Comparison of ENCODE assay signal across 21 cellular contexts in the genomic region with DNA sequence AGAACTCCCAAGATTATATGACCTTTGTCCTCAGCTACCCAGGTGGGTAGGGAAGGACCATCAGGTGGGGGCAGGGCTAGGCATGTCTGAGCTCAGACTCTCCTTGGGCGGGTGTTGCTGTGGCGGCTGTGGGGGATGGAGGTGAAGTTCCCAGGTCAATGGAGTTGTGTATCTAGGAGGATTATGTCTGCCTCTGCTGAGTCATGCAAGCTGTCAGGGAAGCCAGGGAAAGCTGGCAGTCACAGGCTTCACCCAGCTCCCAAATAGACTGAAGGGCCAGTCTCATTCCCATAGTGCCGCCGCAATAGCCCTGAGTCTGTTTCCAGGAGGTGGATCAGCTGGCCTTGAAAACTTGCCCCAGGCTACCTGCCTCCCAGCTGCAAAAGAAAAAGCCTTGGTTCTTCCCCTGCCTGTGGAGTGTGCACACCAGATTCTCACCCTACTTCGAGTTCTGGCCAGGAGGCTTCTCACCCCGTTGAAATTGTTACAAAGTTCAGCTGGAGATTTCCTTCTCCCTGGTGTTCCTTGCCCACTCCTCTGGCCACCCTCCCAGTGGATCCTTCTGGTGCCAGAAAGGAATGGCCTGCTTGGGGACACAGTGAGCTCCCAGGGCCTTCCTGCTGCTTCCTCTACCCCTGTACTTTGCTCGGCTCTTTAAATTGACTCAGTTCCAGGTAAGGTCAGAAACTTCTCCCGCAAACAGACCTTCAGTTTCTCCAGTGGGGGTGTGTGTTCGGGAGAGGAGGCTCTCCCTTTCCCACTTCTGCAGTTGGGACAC.
A peak's percentile ranks its signal among the peaks of the same experiment; 100 is the strongest.
DNase-seq lines count a peak whose midpoint lies in the region; ATAC-seq and TF ChIP-seq lines count a peak whose summit lies in the region.
"Had no signal": no experiment of that assay in that cellular context is flagged by ENCODE, and none has a peak within 500 bp of the region (broad histone marks: within the 10 kb centered on the region; RNA-seq: fewer than 3 reads in every experiment).

No MANE protein-coding gene starts in this region.

- ATAC-seq in GM23338 (no peak), PC-3 (peak; percentile 52), mucosa of descending colon (peak; percentile 31), HG03159 (IDR thresholded peaks at IDR 0.05; ENCODE audit: unreplicated experiment) (no peak), body of pancreas (no peak)
- ATAC-seq: activated naive CD8-positive, alpha-beta T cell treated with anti-CD3 and anti-CD28 coated beads, Interleukin-2, amount 50 U/mL, for 24 hours; HCT116 had no signal

- no peaks in the 10 kb centered on the region for H3K9me3 Mint-ChIP-seq in GM23338
- H3K9me3 Mint-ChIP-seq: activated naive CD8-positive, alpha-beta T cell treated with anti-CD3 and anti-CD28 coated beads, Interleukin-2, amount 50 U/mL, for 24 hours; central memory CD8-positive, alpha-beta T cell had no signal

- DNase-seq in GM23338 (ENCODE audit: low spot score): no peak
- peak; percentile 23 for DNase-seq in PC-3
- DNase-seq in epithelial cell of esophagus (ENCODE audit: low read depth): peak; percentile 77
- peak in 2 of 3 donors; percentile 5 to 51 for DNase-seq in mucosa of descending colon
- no peak for DNase-seq in stimulated activated CD4-positive, alpha-beta T cell treated with anti-CD3 and anti-CD28 coated beads, Interleukin-2, amount 100 ng/mL, for 24 hours
- DNase-seq in brain microvascular endothelial cell: no peak
- DNase-seq in body of pancreas: no peak
- DNase-seq: activated CD4-positive, alpha-beta T cell treated with anti-CD3 and anti-CD28 coated beads, Interleukin-2, amount 50 U/mL, for 48 hours; activated naive CD8-positive, alpha-beta T cell treated with anti-CD3 and anti-CD28 coated beads, Interleukin-2, amount 50 U/mL, for 24 hours; activated T-cell treated with anti-CD3 and anti-CD28 coated beads, Interleukin-2, amount 50 U/mL, for 48 hours; glutamatergic neuron; KBM-7; NCI-H1417 treated with DMSO at 0.1 percent for 48 hours; occipital lobe; SK-N-SH; stimulated activated CD4-positive, alpha-beta T cell treated with anti-CD3 and anti-CD28 coated beads, Interleukin-4, amount 100 ng/mL, for 4 hours; thyroid gland had no signal

- TF ChIP-seq POLR2A in body of pancreas (IDR thresholded peaks at IDR 0.05): no peak

- intact Hi-C loops in PC-3 (cut with micrococcal nuclease): loop anchor here (5.0 kb wide), 1 partner anchor 192 kb away; no protein-coding TSS in a partner anchor
- intact Hi-C loops in mucosa of descending colon (cut with DNase I, micrococcal nuclease): no loop called here
- intact Hi-C loops in body of pancreas (cut with DNase I): no loop called here

- H3K27ac ChIP-seq in GM23338 (ENCODE audit: low read depth): no peak overlapping the region
- no peak overlapping the region for H3K27ac ChIP-seq in PC-3 (ENCODE audit: low read length)
- no peak overlapping the region for H3K27ac ChIP-seq in brain microvascular endothelial cell
- no peak overlapping the region for H3K27ac ChIP-seq in body of pancreas
- H3K27ac ChIP-seq: thyroid gland had no signal

- no peaks in the 10 kb centered on the region for H3K36me3 ChIP-seq in GM23338 (ENCODE audit: insufficient read depth)
- no peaks in the 10 kb centered on the region for H3K36me3 ChIP-seq in PC-3 (ENCODE audit: low read depth, low read length)
- H3K36me3 ChIP-seq in mucosa of descending colon (ENCODE audit: low read depth): no peaks in the 10 kb centered on the region
- no peaks in the 10 kb centered on the region for H3K36me3 ChIP-seq in brain microvascular endothelial cell (replicated peaks)
- H3K36me3 ChIP-seq in body of pancreas (replicated peaks in 1 of 2; ENCODE audit: insufficient read depth in 1 of 2, low read depth in 2 of 2): no peaks in the 10 kb centered on the region
- H3K36me3 ChIP-seq: thyroid gland had no signal

- CTCF ChIA-PET in PC-3 (lab: Charles Lee): no interaction called here

- no peak overlapping the region for H3K4me2 ChIP-seq in GM23338
- H3K4me2 ChIP-seq in PC-3 (ENCODE audit: low read length): no peak overlapping the region
- H3K4me2 ChIP-seq: SK-N-SH had no signal

- H3K27me3 ChIP-seq in GM23338 (ENCODE audit: insufficient read depth) (no peaks in the 10 kb centered on the region), PC-3 (ENCODE audit: low read length) (no peaks in the 10 kb centered on the region), brain microvascular endothelial cell (replicated peaks) (no peaks in the 10 kb centered on the region), body of pancreas (no peaks in the 10 kb centered on the region)
- H3K27me3 ChIP-seq: thyroid gland had no signal

- H3K9me2 ChIP-seq in GM23338 (ENCODE audit: insufficient read depth) (peaks cover 8% of the 10 kb centered on the region; the same call in 1 of the 2 replicates), PC-3 (replicated peaks; ENCODE audit: low read length) (no peaks in the 10 kb centered on the region)
- H3K9me2 ChIP-seq: SK-N-SH had no signal

- H4K20me1 ChIP-seq in GM23338 (replicated peaks; ENCODE audit: insufficient read depth) (no peaks in the 10 kb centered on the region), PC-3 (ENCODE audit: low read length) (no peaks in the 10 kb centered on the region)

- BruUV-seq in PC-3 (replicated peaks; lab: Mats Ljungman, UMichigan): no TSS peak

- H3F3A ChIP-seq in GM23338 (replicated peaks; ENCODE audit: low read depth) (no peaks in the 10 kb centered on the region), PC-3 (ENCODE audit: low read length, unreplicated experiment) (no peaks in the 10 kb centered on the region)

- TF ChIP-seq CTCF in GM23338 (conservative IDR thresholded peaks at IDR 0.05; ENCODE audit: low read depth in 2 of 2) (no peak), PC-3 (conservative IDR thresholded peaks at IDR 0.05; ENCODE audit: low read depth, low read length) (no peak), epithelial cell of esophagus (IDR thresholded peaks at IDR 0.05; ENCODE audit: insufficient read depth, low read depth, low read length, missing control alignments) (no peak), mucosa of descending colon (IDR thresholded peaks at IDR 0.05) (no peak), brain microvascular endothelial cell (IDR thresholded peaks at IDR 0.05; ENCODE audit: low read depth, low read length, missing control alignments) (no peak), body of pancreas (IDR thresholded peaks at IDR 0.05) (no peak)

- peaks cover 20% of the 10 kb centered on the region for H3K4me1 Mint-ChIP-seq in GM23338
- H3K4me1 Mint-ChIP-seq: activated naive CD8-positive, alpha-beta T cell treated with anti-CD3 and anti-CD28 coated beads, Interleukin-2, amount 50 U/mL, for 24 hours; B cell; central memory CD8-positive, alpha-beta T cell had no signal

- H3K9me3 ChIP-seq in PC-3 (ENCODE audit: low read length) (no peaks in the 10 kb centered on the region), mucosa of descending colon (no peaks in the 10 kb centered on the region), body of pancreas (no peaks in the 10 kb centered on the region)
- H3K9me3 ChIP-seq: SK-N-SH, thyroid gland had no signal

- H3K4me1 ChIP-seq in GM23338 (ENCODE audit: insufficient read depth) (peaks cover 15% of the 10 kb centered on the region), PC-3 (ENCODE audit: insufficient read depth, low read length) (peaks cover 20% of the 10 kb centered on the region), mucosa of descending colon (ENCODE audit: low read depth) (no peaks in the 10 kb centered on the region), body of pancreas (no peaks in the 10 kb centered on the region)
- H3K4me1 ChIP-seq: thyroid gland had no signal

- POLR2A ChIA-PET in PC-3 (lab: Charles Lee; ENCODE audit: unreplicated experiment): no interaction called here

- peaks cover 4% of the 10 kb centered on the region for H3K27me3 Mint-ChIP-seq in GM23338 (ENCODE audit: insufficient read depth, low read depth, poor library complexity)
- H3K27me3 Mint-ChIP-seq: activated naive CD8-positive, alpha-beta T cell treated with anti-CD3 and anti-CD28 coated beads, Interleukin-2, amount 50 U/mL, for 24 hours had no signal

- no peaks in the 10 kb centered on the region for H3K36me3 Mint-ChIP-seq in GM23338 (ENCODE audit: low read depth)

- H3K79me2 ChIP-seq in GM23338 (replicated peaks; ENCODE audit: insufficient read depth) (no peaks in the 10 kb centered on the region), PC-3 (ENCODE audit: low read length) (no peaks in the 10 kb centered on the region)

- in situ Hi-C loops in brain microvascular endothelial cell (cut with HindIII; ENCODE audit: low pct_ligation_motif_present, low sequenced_read_pairs): no loop called here

- H3K27ac Mint-ChIP-seq in GM23338: 0 out of 2 replicates have a peak overlapping the region, but pooled peaks have one; percentile 22
- H3K27ac Mint-ChIP-seq: activated naive CD8-positive, alpha-beta T cell treated with anti-CD3 and anti-CD28 coated beads, Interleukin-2, amount 50 U/mL, for 24 hours; B cell had no signal

- H2AFZ ChIP-seq in GM23338 (0 out of 2 replicates have a peak overlapping the region, but pooled peaks have one; percentile 52), PC-3 (ENCODE audit: low read length) (no peak overlapping the region)

- H3K9ac ChIP-seq in PC-3 (ENCODE audit: low read length): no peak overlapping the region
- H3K9ac ChIP-seq: SK-N-SH had no signal

- H3K4me3 ChIP-seq in GM23338: no peak overlapping the region
- no peak overlapping the region for H3K4me3 ChIP-seq in PC-3 (ENCODE audit: low read length)
- H3K4me3 ChIP-seq in epithelial cell of esophagus (ENCODE audit: low read length): no peak overlapping the region
- no peak overlapping the region for H3K4me3 ChIP-seq in mucosa of descending colon
- no peak overlapping the region for H3K4me3 ChIP-seq in brain microvascular endothelial cell (ENCODE audit: low read depth, low read length)
- H3K4me3 ChIP-seq in body of pancreas: no peak overlapping the region
- H3K4me3 ChIP-seq: thyroid gland had no signal

- H3K4me3 Mint-ChIP-seq in GM23338: no peak overlapping the region
- H3K4me3 Mint-ChIP-seq: activated naive CD8-positive, alpha-beta T cell treated with anti-CD3 and anti-CD28 coated beads, Interleukin-2, amount 50 U/mL, for 24 hours; B cell; central memory CD8-positive, alpha-beta T cell had no signal

- whole genome bisulfite sequencing in body of pancreas, 2 donors: 72 to 89% methylated on average over 7 to 9 of the region's 9 CpGs

Comparison
In these comparisons a context has a peak if more than half of its experiments do, and no peak if none do; other contexts are left out.
1. ATAC-seq: peak in PC-3 (single experiment) and mucosa of descending colon (single experiment); none in GM23338 (single experiment), HG03159 (single experiment) and body of pancreas (single experiment).
2. DNase-seq: peak in PC-3 (single experiment), epithelial cell of esophagus (single experiment) and mucosa of descending colon (2 of 3); none in GM23338 (single experiment), stimulated activated CD4-positive, alpha-beta T cell treated with anti-CD3 and anti-CD28 coated beads, Interleukin-2, amount 100 ng/mL, for 24 hours (0 of 2), brain microvascular endothelial cell (single experiment) and body of pancreas (0 of 4).